Comparison of ENCODE assay signal across 8 cellular contexts in the genomic region with DNA sequence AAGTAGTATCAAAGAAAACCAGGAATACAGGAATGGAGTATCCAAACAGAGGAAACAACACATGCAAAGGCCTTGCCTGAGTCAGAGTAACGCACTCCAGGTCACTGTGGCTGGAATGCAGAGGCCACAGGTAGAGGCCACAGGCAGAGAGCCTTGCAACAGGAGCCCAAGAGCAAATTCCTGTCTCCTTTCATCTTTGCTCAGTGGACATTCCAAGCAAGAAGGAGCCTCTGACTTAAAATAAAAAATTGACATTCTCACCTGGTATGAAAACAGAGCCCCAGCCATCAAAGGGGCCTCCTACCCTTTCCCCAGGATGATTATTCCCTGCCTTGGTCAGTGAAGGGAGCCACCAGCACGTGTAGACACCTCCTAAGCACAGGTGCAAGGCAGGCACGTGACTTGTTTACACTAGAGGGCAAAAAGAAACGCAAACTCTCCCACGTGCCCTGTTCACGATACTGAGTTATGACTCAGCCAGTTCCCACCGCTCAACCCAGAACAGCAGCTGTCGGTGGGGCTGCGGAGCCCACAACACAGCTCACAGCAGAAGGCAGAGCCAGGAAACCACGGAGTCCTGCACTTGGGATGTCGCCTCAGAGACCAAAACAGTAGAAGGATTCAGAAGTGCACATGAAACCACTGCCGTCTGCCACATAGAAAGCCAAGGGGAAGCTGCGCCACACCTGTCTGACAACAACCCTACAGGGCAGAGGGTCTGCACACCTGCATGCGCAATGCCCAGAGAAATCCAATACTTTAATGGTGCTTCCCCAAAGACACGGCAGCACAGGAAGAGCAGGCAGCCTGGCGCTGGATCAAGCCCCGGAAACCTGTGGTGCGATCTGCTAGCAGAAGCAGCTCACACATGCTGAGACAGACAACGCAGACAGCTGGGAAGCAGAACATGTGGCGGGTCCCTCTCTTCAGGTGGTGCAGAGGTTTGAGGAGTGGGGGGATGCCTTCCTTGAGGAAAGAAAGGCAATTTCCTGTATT. TPM values are rescaled to one million over a fixed set of nuclear protein-coding genes. Genes with fewer than 3 reads are reported as not detected.
DNase-seq lines count a peak whose midpoint lies in the region; ATAC-seq and TF ChIP-seq lines count a peak whose summit lies in the region.

No MANE protein-coding gene starts in this region.

- no peaks in the 10 kb centered on the region for H3K9me3 ChIP-seq in naive thymus-derived CD4-positive, alpha-beta T cell (ENCODE audit: control insufficient read depth in 2 of 3, low read length in 3 of 3)
- no peaks in the 10 kb centered on the region for H3K9me3 ChIP-seq in testis

- no peaks in the 10 kb centered on the region for H3K27me3 ChIP-seq in naive thymus-derived CD4-positive, alpha-beta T cell (ENCODE audit: control insufficient read depth in 2 of 2, insufficient read depth in 2 of 2, low read length in 2 of 2)
- H3K27me3 ChIP-seq in testis, result no peaks in the 10 kb centered on the region

- peak overlapping the region; percentile 46 for H3K4me3 ChIP-seq in naive thymus-derived CD4-positive, alpha-beta T cell (ENCODE audit: low read length)
- H3K4me3 ChIP-seq in testis, result no peak overlapping the region

- H3K36me3 Mint-ChIP-seq in activated CD8-positive, alpha-beta T cell treated with anti-CD3 and anti-CD28 coated beads for 36 hours (ENCODE audit: low read depth), result no peaks in the 10 kb centered on the region
- peaks cover 6% of the 10 kb centered on the region for H3K36me3 Mint-ChIP-seq in effector memory CD8-positive, alpha-beta T cell (ENCODE audit: insufficient read depth)
- no peaks in the 10 kb centered on the region for H3K36me3 Mint-ChIP-seq in naive thymus-derived CD4-positive, alpha-beta T cell

- H3K36me3 ChIP-seq in naive thymus-derived CD4-positive, alpha-beta T cell (ENCODE audit: control insufficient read depth in 2 of 3, insufficient read depth in 3 of 3, low read length in 3 of 3), result no peaks in the 10 kb centered on the region
- H3K36me3 ChIP-seq in testis (ENCODE audit: low read depth, missing control alignments), result no peaks in the 10 kb centered on the region

- H3K4me1 Mint-ChIP-seq in activated CD8-positive, alpha-beta T cell treated with anti-CD3 and anti-CD28 coated beads for 36 hours (ENCODE audit: low read depth), result peaks cover 11% of the 10 kb centered on the region
- peaks cover 15 to 17% of the 10 kb centered on the region in 2 donors for H3K4me1 Mint-ChIP-seq in effector memory CD8-positive, alpha-beta T cell (ENCODE audit: low read depth in 2 of 2)
- H3K4me1 Mint-ChIP-seq in naive thymus-derived CD4-positive, alpha-beta T cell, result peaks cover 13 to 21% (median 17%) of the 10 kb centered on the region in 7 donors

- CTCF ChIA-PET in activated CD8-positive, alpha-beta T cell treated with anti-CD3 and anti-CD28 coated beads for 36 hours (lab: Charles Lee), result interaction anchor here (0.9 to 2.0 kb wide), 3 partner anchors 22 to 75 kb away, joined by 3 to 9 read pairs (median 4); no protein-coding TSS in a partner anchor
- CTCF ChIA-PET in naive thymus-derived CD4-positive, alpha-beta T cell (lab: Charles Lee), result no interaction called here

- POLR2A ChIA-PET in activated CD8-positive, alpha-beta T cell treated with anti-CD3 and anti-CD28 coated beads for 36 hours (lab: Charles Lee), result no interaction called here
- POLR2A ChIA-PET in naive thymus-derived CD4-positive, alpha-beta T cell (lab: Charles Lee), result no interaction called here

- no peak overlapping the region for H3K27ac ChIP-seq in naive thymus-derived CD4-positive, alpha-beta T cell (ENCODE audit: low read depth, low read length)
- H3K27ac ChIP-seq in testis, result peak overlapping the region in 1 of 2 donors; percentile 10

- H3K4me1 ChIP-seq in naive thymus-derived CD4-positive, alpha-beta T cell (ENCODE audit: control insufficient read depth in 2 of 2, insufficient read depth in 2 of 2, low read length in 2 of 2), result peaks cover 6 to 9% of the 10 kb centered on the region in 2 donors
- H3K4me1 ChIP-seq in testis, result peaks cover 32% of the 10 kb centered on the region

- 58 to 71% methylated on average over 12 to 20 of the region's 20 CpGs for WGBS in testis, 2 donors

- ATAC-seq in Right ventricle myocardium inferior (peak; percentile 30), HG03097 (IDR thresholded peaks at IDR 0.05; ENCODE audit: low FRiP score, unreplicated experiment) (peak; percentile 87)
- peak; percentile 91 for ATAC-seq in activated CD8-positive, alpha-beta T cell treated with anti-CD3 and anti-CD28 coated beads for 36 hours
- peak; percentile 90 for ATAC-seq in effector memory CD8-positive, alpha-beta T cell (replicated peaks)
- peak; percentile 86 for ATAC-seq in naive thymus-derived CD4-positive, alpha-beta T cell

- TF ChIP-seq CTCF in activated CD8-positive, alpha-beta T cell treated with anti-CD3 and anti-CD28 coated beads for 36 hours (IDR thresholded peaks at IDR 0.05), result no peak
- TF ChIP-seq CTCF in testis (IDR thresholded peaks at IDR 0.05), result no peak

- H3K27me3 Mint-ChIP-seq in activated CD8-positive, alpha-beta T cell treated with anti-CD3 and anti-CD28 coated beads for 36 hours, result peaks cover 4% of the 10 kb centered on the region
- peaks cover 23 to 61% of the 10 kb centered on the region in 2 donors for H3K27me3 Mint-ChIP-seq in effector memory CD8-positive, alpha-beta T cell
- H3K27me3 Mint-ChIP-seq in naive thymus-derived CD4-positive, alpha-beta T cell, result peaks cover 2 to 49% (median 12%) of the 10 kb centered on the region in 5 donors

- no peak for TF ChIP-seq POLR2A in testis (IDR thresholded peaks at IDR 0.05)

- no peaks in the 10 kb centered on the region for H3K9me3 Mint-ChIP-seq in activated CD8-positive, alpha-beta T cell treated with anti-CD3 and anti-CD28 coated beads for 36 hours
- no peaks in the 10 kb centered on the region for H3K9me3 Mint-ChIP-seq in effector memory CD8-positive, alpha-beta T cell
- H3K9me3 Mint-ChIP-seq in naive thymus-derived CD4-positive, alpha-beta T cell, result no peaks in the 10 kb centered on the region

- intact Hi-C loops in Right ventricle myocardium inferior (cut with DNase I) (loop anchor here (5.0 kb wide), 2 partner anchors 48 to 52 kb away; partner anchors contain the start of gene ITGB5), cardiac septum (cut with DNase I) (loop anchor here (2.0 kb wide), 1 partner anchor 54 kb away; no protein-coding TSS in a partner anchor), testis (cut with DNase I; ENCODE audit: low total_unique reads) (no loop called here)
- intact Hi-C loops in activated CD8-positive, alpha-beta T cell treated with anti-CD3 and anti-CD28 coated beads for 36 hours (cut with micrococcal nuclease), result no loop called here
- intact Hi-C loops in naive thymus-derived CD4-positive, alpha-beta T cell (cut with micrococcal nuclease), result loop anchor here in 1 of 2 donors (1.0 to 5.0 kb wide), 5 partner anchors 52 to 307 kb away; partner anchors contain the start of genes HEG1 and ITGB5

- peak overlapping the region; percentile 36 for H3K4me3 Mint-ChIP-seq in activated CD8-positive, alpha-beta T cell treated with anti-CD3 and anti-CD28 coated beads for 36 hours
- peak overlapping the region; percentile 80 to 85 for H3K4me3 Mint-ChIP-seq in effector memory CD8-positive, alpha-beta T cell
- H3K4me3 Mint-ChIP-seq in naive thymus-derived CD4-positive, alpha-beta T cell, result peak overlapping the region; percentile 82 to 93 (median 86)

- DNase-seq in Right ventricle myocardium inferior (ENCODE audit: missing footprints), result no peak
- no peak for DNase-seq in cardiac septum (ENCODE audit: low spot score)
- DNase-seq in NCI-H2171 treated with DMSO at 0.1 percent for 48 hours (lab: John Stamatoyannopoulos, UW), result peak; percentile 100
- peak; percentile 71 for DNase-seq in activated CD8-positive, alpha-beta T cell treated with anti-CD3 and anti-CD28 coated beads for 36 hours
- DNase-seq in effector memory CD8-positive, alpha-beta T cell, result peak; percentile 21 to 33 (median 29)
- peak in 8 of 9 donors; percentile 18 to 58 (median 41) for DNase-seq in naive thymus-derived CD4-positive, alpha-beta T cell
- peak; percentile 40 for DNase-seq in testis

- H3K27ac Mint-ChIP-seq in activated CD8-positive, alpha-beta T cell treated with anti-CD3 and anti-CD28 coated beads for 36 hours, result no peak overlapping the region
- peak overlapping the region; percentile 90 for H3K27ac Mint-ChIP-seq in effector memory CD8-positive, alpha-beta T cell
- peak overlapping the region; percentile 39 to 89 (median 77) for H3K27ac Mint-ChIP-seq in naive thymus-derived CD4-positive, alpha-beta T cell

RNA-seq across cellular contexts. Expression of gene ITGB5, which starts 52.1 kb away (rescaled TPM):
- total RNA-seq in Right ventricle myocardium inferior (109 TPM), cardiac septum (180 TPM), testis (100 to 1,000 TPM in 1 of 2 donors, 10 to 100 TPM in 1; 76.9 to 101 TPM)
- total RNA-seq in activated CD8-positive, alpha-beta T cell treated with anti-CD3 and anti-CD28 coated beads for 36 hours, result 1 to 10 TPM in 1 of 2 experiments, under 1 TPM in 1; 0.41 to 1.1 TPM
- total RNA-seq in naive thymus-derived CD4-positive, alpha-beta T cell, result 1 to 10 TPM in 3 of 5 experiments, under 1 TPM in 1, not detected in 1; 0.29 to 3.5 (median 2.5) TPM
- polyA plus RNA-seq in naive thymus-derived CD4-positive, alpha-beta T cell, result under 1 TPM in 1 of 2 donors, not detected in 1; 0.70 TPM
- polyA plus RNA-seq in testis (ENCODE audit: insufficient read depth, low read depth, low replicate concordance), result 46.0 TPM

Comparison
In these comparisons a context has a peak if more than half of its experiments do, and no peak if none do; other contexts are left out.
1. ATAC-seq: peak in every context shown above with its lines; median percentile 91 in activated CD8-positive, alpha-beta T cell treated with anti-CD3 and anti-CD28 coated beads for 36 hours; 90 in effector memory CD8-positive, alpha-beta T cell; 87 in HG03097; 86 in naive thymus-derived CD4-positive, alpha-beta T cell; 30 in Right ventricle myocardium inferior.
2. DNase-seq: peak in NCI-H2171 treated with DMSO at 0.1 percent for 48 hours (single experiment), activated CD8-positive, alpha-beta T cell treated with anti-CD3 and anti-CD28 coated beads for 36 hours (single experiment), effector memory CD8-positive, alpha-beta T cell (3 of 3), naive thymus-derived CD4-positive, alpha-beta T cell (8 of 9) and testis (single experiment); none in Right ventricle myocardium inferior (single experiment) and cardiac septum (single experiment).
3. RNA of gene ITGB5, which starts 52.1 kb away (total RNA-seq): 180 TPM in cardiac septum (single experiment), 109 TPM in Right ventricle myocardium inferior (single experiment) and 76.9 to 101 TPM in testis; 0.29 to 3.5 TPM in naive thymus-derived CD4-positive, alpha-beta T cell and 0.41 to 1.1 TPM in activated CD8-positive, alpha-beta T cell treated with anti-CD3 and anti-CD28 coated beads for 36 hours; every median in the first group is over 10 times any median in the second.
4. intact Hi-C loops: an anchor here in Right ventricle myocardium inferior (5.0 kb wide) and cardiac septum (2.0 kb wide); none called in activated CD8-positive, alpha-beta T cell treated with anti-CD3 and anti-CD28 coated beads for 36 hours and testis.
5. Peak in every context shown above with its lines, with median percentiles within 50 percentile points of each other: H3K4me3 Mint-ChIP-seq.